ENCODE assay signal across 10 cellular contexts in genomic region chr15:85527907-85528306, GRCh38.
DNase-seq lines count a peak whose midpoint lies in the region; ATAC-seq lines count a peak whose summit lies in the region.
"Had no signal": no experiment of that assay in that cellular context is flagged by ENCODE, and none has a peak within 500 bp of the region (broad histone marks: within the 10 kb centered on the region; RNA-seq: fewer than 3 reads in every experiment).

No MANE protein-coding gene starts in this region.

- H3K27me3 Mint-ChIP-seq in activated naive CD8-positive, alpha-beta T cell treated with anti-CD3 and anti-CD28 coated beads for 36 hours = no peaks in the 10 kb centered on the region

- H3K4me3 Mint-ChIP-seq in activated naive CD8-positive, alpha-beta T cell treated with anti-CD3 and anti-CD28 coated beads for 36 hours = no peak overlapping the region
- H3K4me3 Mint-ChIP-seq: T-helper 1 cell treated with Interleukin-12 subunit alpha and Interleukin-12 subunit beta and Interleukin-4 antibody, amounts not matched to agents 30 μg/mL and 1 μg/mL, for 36 hours had no signal

- H3K27ac Mint-ChIP-seq in activated naive CD8-positive, alpha-beta T cell treated with anti-CD3 and anti-CD28 coated beads for 36 hours = peak overlapping the region; percentile 23
- H3K27ac Mint-ChIP-seq: T-helper 1 cell treated with Interleukin-12 subunit alpha and Interleukin-12 subunit beta and Interleukin-4 antibody, amounts not matched to agents 30 μg/mL and 1 μg/mL, for 36 hours had no signal

- H3K27me3 ChIP-seq in skeletal muscle tissue (ENCODE audit: control insufficient read depth in 3 of 3, insufficient read depth in 3 of 3, low read length in 3 of 3) = no peaks in the 10 kb centered on the region

- H3K36me3 Mint-ChIP-seq in activated naive CD8-positive, alpha-beta T cell treated with anti-CD3 and anti-CD28 coated beads for 36 hours = peaks cover 21% of the 10 kb centered on the region

- intact Hi-C loops in left cardiac atrium (cut with DNase I) = no loop called here

- H3K4me3 ChIP-seq in skeletal muscle tissue (ENCODE audit: low read length in 3 of 3) = no peak overlapping the region

- peak overlapping the region; percentile 36 for H3K27ac ChIP-seq in skeletal muscle tissue (ENCODE audit: low read depth, low read length)
- H3K27ac ChIP-seq: 22Rv1 had no signal

- no peak overlapping the region for H3K9ac ChIP-seq in skeletal muscle tissue (ENCODE audit: low read depth in 1 of 3, low read length in 3 of 3)

- DNase-seq in DMS 273 (lab: John Stamatoyannopoulos, UW; ENCODE audit: unreplicated experiment) (peak; percentile 3), DMS 273 treated with DMSO at 0.1 percent for 48 hours (lab: John Stamatoyannopoulos, UW) (no peak), left cardiac atrium (peak; percentile 29), NCI-H2227 (lab: John Stamatoyannopoulos, UW; ENCODE audit: unreplicated experiment) (no peak)
- no peak for DNase-seq in activated naive CD8-positive, alpha-beta T cell treated with anti-CD3 and anti-CD28 coated beads for 36 hours
- no peak for DNase-seq in stimulated activated naive CD4-positive, alpha-beta T cell treated with Interleukin-2 at 50 U/mL for 16 hours (lab: John Stamatoyannopoulos, UW)

- no peaks in the 10 kb centered on the region for H3K9me3 ChIP-seq in skeletal muscle tissue (ENCODE audit: control insufficient read depth in 3 of 3, low read length in 3 of 3)

- ATAC-seq in left cardiac atrium = peak; percentile 75 to 83
- ATAC-seq in GM21360 (IDR thresholded peaks at IDR 0.05; ENCODE audit: unreplicated experiment) = no peak

- peaks cover 41% of the 10 kb centered on the region for H3K4me1 Mint-ChIP-seq in activated naive CD8-positive, alpha-beta T cell treated with anti-CD3 and anti-CD28 coated beads for 36 hours

- peaks cover 0 to 7% (median 6%) of the 10 kb centered on the region in 3 donors for H3K4me1 ChIP-seq in skeletal muscle tissue (ENCODE audit: control insufficient read depth in 3 of 3, insufficient read depth in 3 of 3, low read length in 3 of 3)

- no peaks in the 10 kb centered on the region for H3K36me3 ChIP-seq in skeletal muscle tissue (ENCODE audit: control insufficient read depth in 3 of 3, insufficient read depth in 3 of 3, low read length in 3 of 3)

- H3K9me3 Mint-ChIP-seq in activated naive CD8-positive, alpha-beta T cell treated with anti-CD3 and anti-CD28 coated beads for 36 hours = no peaks in the 10 kb centered on the region
- H3K9me3 Mint-ChIP-seq: T-helper 1 cell treated with Interleukin-12 subunit alpha and Interleukin-12 subunit beta and Interleukin-4 antibody, amounts not matched to agents 30 μg/mL and 1 μg/mL, for 36 hours had no signal

Comparison
In these comparisons a context has a peak if more than half of its experiments do, and no peak if none do; other contexts are left out.
1. DNase-seq: peak in DMS 273 (single experiment) and left cardiac atrium (single experiment); none in DMS 273 treated with DMSO at 0.1 percent for 48 hours (single experiment), activated naive CD8-positive, alpha-beta T cell treated with anti-CD3 and anti-CD28 coated beads for 36 hours (single experiment), stimulated activated naive CD4-positive, alpha-beta T cell treated with Interleukin-2 at 50 U/mL for 16 hours (single experiment) and NCI-H2227 (single experiment).